9 cellular contexts compared by ENCODE assay signal in genomic region chrX:68196939-68197791, GRCh38.
A peak's percentile ranks its signal among the peaks of the same experiment; 100 is the strongest.
DNase-seq lines count a peak whose midpoint lies in the region; ATAC-seq, FAIRE-seq and TF ChIP-seq lines count a peak whose summit lies in the region.
"Had no signal": no experiment of that assay in that cellular context is flagged by ENCODE, and none has a peak within 500 bp of the region (broad histone marks: within the 10 kb centered on the region; RNA-seq: fewer than 3 reads in every experiment).

No MANE protein-coding gene starts in this region.

- no peaks in the 10 kb centered on the region for H3K9me3 ChIP-seq in endothelial cell of umbilical vein (replicated peaks; ENCODE audit: control insufficient read depth, insufficient read depth, low read length)

- H3K4me1 ChIP-seq in KMS-11 (ENCODE audit: low read depth, poor library complexity, severe bottlenecking) (no peaks in the 10 kb centered on the region), endothelial cell of umbilical vein (ENCODE audit: control insufficient read depth, extremely low read depth, insufficient read depth, low read length) (peaks cover 15% of the 10 kb centered on the region)

- no peaks in the 10 kb centered on the region for H3K27me3 ChIP-seq in KMS-11 (ENCODE audit: insufficient read depth, low read depth)
- H3K27me3 ChIP-seq in endothelial cell of umbilical vein (ENCODE audit: control insufficient read depth in 2 of 2, insufficient read depth in 2 of 2, low read length in 2 of 2) = no peaks in the 10 kb centered on the region

- H3K4me2 ChIP-seq in KMS-11 (no peak overlapping the region), endothelial cell of umbilical vein (ENCODE audit: insufficient read depth, low read length) (no peak overlapping the region)

- FAIRE-seq in endothelial cell of umbilical vein (lab: Jason Lieb, UNC) = peak; percentile 86

- H3K9ac ChIP-seq in KMS-11 (no peak overlapping the region), endothelial cell of umbilical vein (replicated peaks; ENCODE audit: extremely low read depth, insufficient read depth, low read length) (no peak overlapping the region)

- POLR2A ChIA-PET in activated CD4-positive, alpha-beta T cell treated with anti-CD3 and anti-CD28 coated beads for 36 hours (lab: Charles Lee) = no interaction called here
- POLR2A ChIA-PET in endothelial cell of umbilical vein (lab: Charles Lee) = no interaction called here

- ATAC-seq in activated CD4-positive, alpha-beta T cell treated with anti-CD3 and anti-CD28 coated beads for 36 hours = no peak
- ATAC-seq in GM19468 (IDR thresholded peaks at IDR 0.05; ENCODE audit: extremely low read depth, unreplicated experiment) = peak; percentile 86
- no peak for ATAC-seq in GM19467 (IDR thresholded peaks at IDR 0.05; ENCODE audit: unreplicated experiment)

- dilution Hi-C loops in endothelial cell of umbilical vein (cut with MboI; ENCODE audit: extremely low pct_ligation_motif_present, low sequenced_read_pairs) = no loop called here

- H3K27ac ChIP-seq in KMS-11 (no peak overlapping the region), endothelial cell of umbilical vein (ENCODE audit: insufficient read depth, low read depth, low read length) (no peak overlapping the region)

- DNase-seq in activated CD4-positive, alpha-beta T cell treated with anti-CD3 and anti-CD28 coated beads for 36 hours = peak; percentile 29
- DNase-seq in activated CD4-positive, alpha-beta T cell treated with anti-CD3 and anti-CD28 coated beads, Interleukin-2, amount 50 U/mL, for 4 hours = no peak
- DNase-seq in SK-N-DZ (ENCODE audit: low spot score) (peak; percentile 41), endothelial cell of umbilical vein (ENCODE audit: low read depth, low spot score) (peak; percentile 53), mucosa of gallbladder (ENCODE audit: low spot score) (peak; percentile 24)

- TF ChIP-seq CTCF in KMS-11 (conservative IDR thresholded peaks at IDR 0.05; ENCODE audit: low read depth, low read length) = peak; percentile 80
- TF ChIP-seq CTCF in endothelial cell of umbilical vein (IDR thresholded peaks at IDR 0.05; ENCODE audit: extremely low read depth in 1 of 2, insufficient read depth in 1 of 2, low read depth in 1 of 2, low read length in 2 of 2) = peak; percentile 37 to 57

- no peaks in the 10 kb centered on the region for H4K20me1 ChIP-seq in KMS-11 (ENCODE audit: insufficient read depth)
- H4K20me1 ChIP-seq in endothelial cell of umbilical vein (replicated peaks; ENCODE audit: control insufficient read depth, extremely low read depth, insufficient read depth, low read length) = no peaks in the 10 kb centered on the region

- H3K36me3 ChIP-seq in KMS-11 (ENCODE audit: insufficient read depth) (no peaks in the 10 kb centered on the region), endothelial cell of umbilical vein (ENCODE audit: control insufficient read depth in 2 of 2, extremely low read depth in 1 of 2, insufficient read depth in 2 of 2, low read length in 2 of 2) (no peaks in the 10 kb centered on the region)

- BruUV-seq in endothelial cell of umbilical vein (replicated peaks; lab: Mats Ljungman, UMichigan) = no TSS peak

- no peak overlapping the region for H2AFZ ChIP-seq in KMS-11 (ENCODE audit: low read depth)
- no peak overlapping the region for H2AFZ ChIP-seq in endothelial cell of umbilical vein (ENCODE audit: low read depth, low read length)

- H3K79me2 ChIP-seq in KMS-11 (ENCODE audit: insufficient read depth, low read depth) = no peaks in the 10 kb centered on the region
- H3K79me2 ChIP-seq in endothelial cell of umbilical vein (ENCODE audit: control insufficient read depth, insufficient read depth, low read length) = no peaks in the 10 kb centered on the region

- no peak for TF ChIP-seq POLR2A in endothelial cell of umbilical vein (IDR thresholded peaks at IDR 0.05; ENCODE audit: low read depth, low read length)

- no peaks in the 10 kb centered on the region for H3K9me3 Mint-ChIP-seq in activated CD4-positive, alpha-beta T cell treated with anti-CD3 and anti-CD28 coated beads for 36 hours (ENCODE audit: low read depth)
- H3K9me3 Mint-ChIP-seq: stimulated activated naive CD8-positive, alpha-beta T cell treated with anti-CD3 and anti-CD28 coated beads, Interleukin-15, Interleukin-2, amounts not matched to agents 100 ng/mL and 50 ng/mL, for 24 hours had no signal

- H3K4me3 ChIP-seq in KMS-11 (IDR thresholded peaks at IDR 0.05; ENCODE audit: insufficient read depth, low read depth, low read length) (no peak overlapping the region), endothelial cell of umbilical vein (replicated peaks in 1 of 3; ENCODE audit: insufficient read depth in 1 of 3, low read depth in 1 of 3, low read length in 3 of 3) (no peak overlapping the region)

- CTCF ChIA-PET in activated CD4-positive, alpha-beta T cell treated with anti-CD3 and anti-CD28 coated beads for 36 hours (lab: Charles Lee) = interaction anchor here (0.7 to 1.7 kb wide), 8 partner anchors 12 to 1025 kb away, joined by 3 to 11 read pairs (median 3); no protein-coding TSS in a partner anchor
- CTCF ChIA-PET in endothelial cell of umbilical vein (lab: Charles Lee) = interaction anchor here (0.6 to 5.0 kb wide), 27 partner anchors 8 to 611 kb away, joined by 3 to 65 read pairs (median 5); partner anchors contain the start of genes OPHN1 and YIPF6

- H3K36me3 Mint-ChIP-seq in activated CD4-positive, alpha-beta T cell treated with anti-CD3 and anti-CD28 coated beads for 36 hours (ENCODE audit: low read depth) = no peaks in the 10 kb centered on the region

- no peak overlapping the region for H3K27ac Mint-ChIP-seq in activated CD4-positive, alpha-beta T cell treated with anti-CD3 and anti-CD28 coated beads for 36 hours
- H3K27ac Mint-ChIP-seq: stimulated activated naive CD8-positive, alpha-beta T cell treated with anti-CD3 and anti-CD28 coated beads, Interleukin-15, Interleukin-2, amounts not matched to agents 100 ng/mL and 50 ng/mL, for 24 hours had no signal

- no peaks in the 10 kb centered on the region for H3K9me1 ChIP-seq in endothelial cell of umbilical vein (replicated peaks; ENCODE audit: control insufficient read depth, extremely low read depth, insufficient read depth, low read length)

- no peaks in the 10 kb centered on the region for H3K4me1 Mint-ChIP-seq in activated CD4-positive, alpha-beta T cell treated with anti-CD3 and anti-CD28 coated beads for 36 hours

- no peaks in the 10 kb centered on the region for H3K27me3 Mint-ChIP-seq in activated CD4-positive, alpha-beta T cell treated with anti-CD3 and anti-CD28 coated beads for 36 hours

- H3K4me3 Mint-ChIP-seq in activated CD4-positive, alpha-beta T cell treated with anti-CD3 and anti-CD28 coated beads for 36 hours = no peak overlapping the region
- H3K4me3 Mint-ChIP-seq: stimulated activated naive CD8-positive, alpha-beta T cell treated with anti-CD3 and anti-CD28 coated beads, Interleukin-15, Interleukin-2, amounts not matched to agents 100 ng/mL and 50 ng/mL, for 24 hours had no signal

- intact Hi-C loops in activated CD4-positive, alpha-beta T cell treated with anti-CD3 and anti-CD28 coated beads for 36 hours (cut with DNase I, micrococcal nuclease) = loop anchor here (1.0 to 10.0 kb wide), 6 partner anchors 266 to 1025 kb away; no protein-coding TSS in a partner anchor
- intact Hi-C loops in endothelial cell of umbilical vein (cut with micrococcal nuclease) = loop anchor here (1.0 to 5.0 kb wide), 4 partner anchors 265 to 610 kb away; no protein-coding TSS in a partner anchor

TF ChIP-seq in endothelial cell of umbilical vein, 7 proteins besides CTCF, POLR2A, EP300 and RAD21:
- TF ChIP-seq EZH2 (IDR thresholded peaks at IDR 0.05; ENCODE audit: borderline replicate concordance, low read depth, low read length, severe bottlenecking) = no peak
- TF ChIP-seq FOS (IDR thresholded peaks at IDR 0.05; ENCODE audit: borderline replicate concordance, insufficient read depth, low read length) = no peak
- no peak for TF ChIP-seq JUN (IDR thresholded peaks at IDR 0.05; ENCODE audit: borderline replicate concordance, insufficient read depth, insufficient read length, low read depth)
- TF ChIP-seq MAX (IDR thresholded peaks at IDR 0.05; ENCODE audit: insufficient read depth, insufficient read length) = no peak
- TF ChIP-seq POLR2AphosphoS5 (IDR thresholded peaks at IDR 0.05; ENCODE audit: insufficient read depth, low read depth, low read length) = no peak
- TF ChIP-seq MYC (IDR thresholded peaks at IDR 0.05; ENCODE audit: low read depth, low read length) = no peak
- no peak for TF ChIP-seq GATA2 (IDR thresholded peaks at IDR 0.05; ENCODE audit: insufficient read depth, insufficient read length, low read depth, low read length)

Comparison
In these comparisons a context has a peak if more than half of its experiments do, and no peak if none do; other contexts are left out.
1. DNase-seq: peak in activated CD4-positive, alpha-beta T cell treated with anti-CD3 and anti-CD28 coated beads for 36 hours (single experiment), SK-N-DZ (single experiment), endothelial cell of umbilical vein (single experiment) and mucosa of gallbladder (single experiment); none in activated CD4-positive, alpha-beta T cell treated with anti-CD3 and anti-CD28 coated beads, Interleukin-2, amount 50 U/mL, for 4 hours (0 of 2).